In genomic region chr11:93248602-93249001, GRCh38 we compare ENCODE assay signal across 11 cellular contexts. TPM values are rescaled to one million over a fixed set of nuclear protein-coding genes. Genes with fewer than 3 reads are reported as not detected.
DNase-seq lines count a peak whose midpoint lies in the region; ATAC-seq and TF ChIP-seq lines count a peak whose summit lies in the region.
"Had no signal": no experiment of that assay in that cellular context is flagged by ENCODE, and none has a peak within 500 bp of the region (broad histone marks: within the 10 kb centered on the region; RNA-seq: fewer than 3 reads in every experiment).

No MANE protein-coding gene starts in this region.

- TF ChIP-seq CTCF in GM06990 (IDR thresholded peaks at IDR 0.05; ENCODE audit: insufficient read depth, low read length, poor library complexity, severe bottlenecking) (peak; percentile 44), KMS-11 (conservative IDR thresholded peaks at IDR 0.05; ENCODE audit: low read depth, low read length) (peak; percentile 42; the same call in 1 of the 2 replicates), neural crest cell (conservative IDR thresholded peaks at IDR 0.05) (peak; percentile 47)
- no peak for TF ChIP-seq CTCF in CD4-positive, alpha-beta T cell (IDR thresholded peaks at IDR 0.05)

- no peak for DNase-seq in GM06990 (ENCODE audit: extremely low read depth, insufficient read length)
- peak; percentile 4 for DNase-seq in amniotic epithelial cell (ENCODE audit: low read depth)
- DNase-seq in neural crest cell (ENCODE audit: low read depth, low spot score) = no peak
- no peak for DNase-seq in stimulated activated CD4-positive, alpha-beta T cell treated with anti-CD3 and anti-CD28 coated beads, Interleukin-2, amount 100 ng/mL, for 24 hours
- DNase-seq in aorta = no peak
- no peak for DNase-seq in NCI-H524 treated with DMSO at 0.1 percent for 48 hours (lab: John Stamatoyannopoulos, UW)
- no peak for DNase-seq in CD4-positive, alpha-beta T cell
- DNase-seq: NCI-H1694; stimulated activated CD8-positive, alpha-beta memory T cell treated with anti-CD3 and anti-CD28 coated beads, Interleukin-4, amount 100 ng/mL, for 48 hours had no signal

- H3K4me1 Mint-ChIP-seq in neural crest cell = peaks cover 14% of the 10 kb centered on the region
- no peaks in the 10 kb centered on the region for H3K4me1 Mint-ChIP-seq in CD4-positive, alpha-beta T cell (ENCODE audit: low read depth)

- ATAC-seq in aorta (ENCODE audit: low FRiP score) = no peak
- no peak for ATAC-seq in CD4-positive, alpha-beta T cell (ENCODE audit: poor library complexity)

- H3K4me3 ChIP-seq in GM06990 (replicated peaks; ENCODE audit: low read depth, low read length) (no peak overlapping the region), KMS-11 (IDR thresholded peaks at IDR 0.05; ENCODE audit: insufficient read depth, low read depth, low read length) (no peak overlapping the region), aorta (ENCODE audit: low read length in 2 of 2) (no peak overlapping the region)
- H3K4me3 ChIP-seq: gastroesophageal sphincter had no signal

- H3K27me3 ChIP-seq in GM06990 (replicated peaks; ENCODE audit: control insufficient read depth, insufficient read depth, low read length) (no peaks in the 10 kb centered on the region), KMS-11 (ENCODE audit: insufficient read depth, low read depth) (no peaks in the 10 kb centered on the region), aorta (ENCODE audit: control insufficient read depth in 1 of 2, insufficient read depth in 2 of 2, low read length in 1 of 2) (no peaks in the 10 kb centered on the region)
- no peaks in the 10 kb centered on the region for H3K27me3 ChIP-seq in CD4-positive, alpha-beta T cell (ENCODE audit: control insufficient read depth, insufficient read depth, low read length)
- H3K27me3 ChIP-seq: gastroesophageal sphincter had no signal

- H3K9ac ChIP-seq in KMS-11 = no peak overlapping the region

- H3K27me3 Mint-ChIP-seq in neural crest cell (ENCODE audit: low read depth) = no peaks in the 10 kb centered on the region
- peaks cover 28% of the 10 kb centered on the region for H3K27me3 Mint-ChIP-seq in CD4-positive, alpha-beta T cell

- intact Hi-C loops in aorta (cut with DNase I) = no loop called here
- intact Hi-C loops in CD4-positive, alpha-beta T cell (cut with DNase I, micrococcal nuclease) = no loop called here

- no peaks in the 10 kb centered on the region for H3K9me3 ChIP-seq in aorta (ENCODE audit: control insufficient read depth, low read length)
- H3K9me3 ChIP-seq in CD4-positive, alpha-beta T cell (ENCODE audit: control insufficient read depth, low read length) = no peaks in the 10 kb centered on the region
- H3K9me3 ChIP-seq: gastroesophageal sphincter had no signal

- H3K27ac Mint-ChIP-seq in neural crest cell (ENCODE audit: unreplicated experiment) = no peak overlapping the region
- H3K27ac Mint-ChIP-seq in CD4-positive, alpha-beta T cell = no peak overlapping the region

- no peak overlapping the region for H3K4me3 Mint-ChIP-seq in neural crest cell
- H3K4me3 Mint-ChIP-seq in CD4-positive, alpha-beta T cell = no peak overlapping the region

- H4K20me1 ChIP-seq in KMS-11 (ENCODE audit: insufficient read depth) = no peaks in the 10 kb centered on the region

- no peaks in the 10 kb centered on the region for H3K79me2 ChIP-seq in KMS-11 (ENCODE audit: insufficient read depth, low read depth)

- POLR2A ChIA-PET in CD4-positive, alpha-beta T cell (lab: Charles Lee) = no interaction called here

- H3K27ac ChIP-seq in KMS-11 (no peak overlapping the region), aorta (ENCODE audit: low read depth in 1 of 2, low read length in 2 of 2) (no peak overlapping the region)
- no peak overlapping the region for H3K27ac ChIP-seq in CD4-positive, alpha-beta T cell (ENCODE audit: low read depth, low read length)

- 19 to 27% methylated on average over 1 of the region's 1 CpG for WGBS in aorta, 2 donors

- H3K4me1 ChIP-seq in KMS-11 (ENCODE audit: low read depth, poor library complexity, severe bottlenecking) (no peaks in the 10 kb centered on the region), aorta (ENCODE audit: control insufficient read depth in 1 of 2, insufficient read depth in 2 of 2, low read length in 2 of 2) (peaks cover 0 to 4% of the 10 kb centered on the region in 2 donors)

- CTCF ChIA-PET in CD4-positive, alpha-beta T cell (lab: Charles Lee) = no interaction called here

- H2AFZ ChIP-seq in KMS-11 (ENCODE audit: low read depth) = no peak overlapping the region

- H3K36me3 ChIP-seq in GM06990 (ENCODE audit: control insufficient read depth, insufficient read depth, low read length) = no peaks in the 10 kb centered on the region
- H3K36me3 ChIP-seq in KMS-11 (ENCODE audit: insufficient read depth) = no peaks in the 10 kb centered on the region
- no peaks in the 10 kb centered on the region for H3K36me3 ChIP-seq in aorta (ENCODE audit: control insufficient read depth in 1 of 2, insufficient read depth in 2 of 2, low read length in 1 of 2)
- H3K36me3 ChIP-seq: gastroesophageal sphincter had no signal

- peaks cover 7% of the 10 kb centered on the region for H3K9me3 Mint-ChIP-seq in neural crest cell
- no peaks in the 10 kb centered on the region for H3K9me3 Mint-ChIP-seq in CD4-positive, alpha-beta T cell

- H3K4me2 ChIP-seq in KMS-11 = no peak overlapping the region

- peaks cover 4% of the 10 kb centered on the region for H3K36me3 Mint-ChIP-seq in neural crest cell (ENCODE audit: low read depth)
- H3K36me3 Mint-ChIP-seq in CD4-positive, alpha-beta T cell (ENCODE audit: low read depth) = no peaks in the 10 kb centered on the region

RNA-seq across cellular contexts. Expression of gene SLC36A4, which starts 50.8 kb away (rescaled TPM):
- total RNA-seq in neural crest cell (34.4 and 37.7 TPM in 2 replicates), aorta (10 to 100 TPM; 20.8 to 23.7 TPM)
- polyA plus RNA-seq in aorta = 1 to 10 TPM; 4.4 to 5.3 TPM
- 10 to 100 TPM; 15.9 to 16.4 TPM for total RNA-seq in CD4-positive, alpha-beta T cell
